In the genomic region with DNA sequence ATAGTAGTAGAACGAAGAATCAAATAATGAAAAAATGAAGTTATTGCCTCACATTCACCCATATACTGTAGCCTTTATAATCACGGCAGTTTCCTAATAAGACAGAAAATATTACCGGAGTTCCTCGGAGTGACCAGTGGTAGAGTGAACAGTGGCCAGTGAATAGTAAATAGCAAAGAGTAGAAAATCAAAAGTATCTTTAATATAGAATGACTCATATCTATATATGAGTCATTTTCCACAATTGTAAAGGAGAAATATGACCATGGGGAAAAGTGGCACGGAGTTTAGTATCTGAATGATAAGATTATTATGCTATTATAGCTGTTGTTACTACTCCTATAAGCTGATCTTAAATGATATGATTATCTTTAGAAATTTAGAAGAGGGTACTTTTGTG, we compare ENCODE assay signal across 3 cellular contexts.
TF ChIP-seq lines count a peak whose summit lies in the region.

No MANE protein-coding gene starts in this region.

TF ChIP-seq in IMR-90, 13 proteins besides CTCF, POLR2A, EP300 and RAD21:
- TF ChIP-seq NFE2L2 (IDR thresholded peaks at IDR 0.05; ENCODE audit: low read depth, low read length) = no peak
- TF ChIP-seq FOS (IDR thresholded peaks at IDR 0.05; ENCODE audit: low read depth, low read length) = peak; percentile 31; the same call in 1 of the 2 replicates
- TF ChIP-seq MAFK (IDR thresholded peaks at IDR 0.05; ENCODE audit: low read depth, low read length) = no peak

TF ChIP-seq in GM12878, 131 proteins besides CTCF, POLR2A, EP300 and RAD21:
- TF ChIP-seq JUNB (IDR thresholded peaks at IDR 0.05) = 0 out of 2 replicates have a peak, but pooled peaks have one; percentile 17
- TF ChIP-seq PAX8 (IDR thresholded peaks at IDR 0.05) = no peak

TF ChIP-seq in HepG2, 621 proteins besides CTCF, POLR2A, EP300 and RAD21:
- TF ChIP-seq, protein P1, sequence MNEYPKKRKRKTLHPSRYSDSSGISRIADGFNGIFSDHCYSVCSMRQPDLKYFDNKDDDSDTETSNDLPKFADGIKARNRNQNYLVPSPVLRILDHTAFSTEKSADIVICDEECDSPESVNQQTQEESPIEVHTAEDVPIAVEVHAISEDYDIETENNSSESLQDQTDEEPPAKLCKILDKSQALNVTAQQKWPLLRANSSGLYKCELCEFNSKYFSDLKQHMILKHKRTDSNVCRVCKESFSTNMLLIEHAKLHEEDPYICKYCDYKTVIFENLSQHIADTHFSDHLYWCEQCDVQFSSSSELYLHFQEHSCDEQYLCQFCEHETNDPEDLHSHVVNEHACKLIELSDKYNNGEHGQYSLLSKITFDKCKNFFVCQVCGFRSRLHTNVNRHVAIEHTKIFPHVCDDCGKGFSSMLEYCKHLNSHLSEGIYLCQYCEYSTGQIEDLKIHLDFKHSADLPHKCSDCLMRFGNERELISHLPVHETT (CRISPR knock-in tag; conservative IDR thresholded peaks at IDR 0.05) = no peak
- TF ChIP-seq, protein P2, sequence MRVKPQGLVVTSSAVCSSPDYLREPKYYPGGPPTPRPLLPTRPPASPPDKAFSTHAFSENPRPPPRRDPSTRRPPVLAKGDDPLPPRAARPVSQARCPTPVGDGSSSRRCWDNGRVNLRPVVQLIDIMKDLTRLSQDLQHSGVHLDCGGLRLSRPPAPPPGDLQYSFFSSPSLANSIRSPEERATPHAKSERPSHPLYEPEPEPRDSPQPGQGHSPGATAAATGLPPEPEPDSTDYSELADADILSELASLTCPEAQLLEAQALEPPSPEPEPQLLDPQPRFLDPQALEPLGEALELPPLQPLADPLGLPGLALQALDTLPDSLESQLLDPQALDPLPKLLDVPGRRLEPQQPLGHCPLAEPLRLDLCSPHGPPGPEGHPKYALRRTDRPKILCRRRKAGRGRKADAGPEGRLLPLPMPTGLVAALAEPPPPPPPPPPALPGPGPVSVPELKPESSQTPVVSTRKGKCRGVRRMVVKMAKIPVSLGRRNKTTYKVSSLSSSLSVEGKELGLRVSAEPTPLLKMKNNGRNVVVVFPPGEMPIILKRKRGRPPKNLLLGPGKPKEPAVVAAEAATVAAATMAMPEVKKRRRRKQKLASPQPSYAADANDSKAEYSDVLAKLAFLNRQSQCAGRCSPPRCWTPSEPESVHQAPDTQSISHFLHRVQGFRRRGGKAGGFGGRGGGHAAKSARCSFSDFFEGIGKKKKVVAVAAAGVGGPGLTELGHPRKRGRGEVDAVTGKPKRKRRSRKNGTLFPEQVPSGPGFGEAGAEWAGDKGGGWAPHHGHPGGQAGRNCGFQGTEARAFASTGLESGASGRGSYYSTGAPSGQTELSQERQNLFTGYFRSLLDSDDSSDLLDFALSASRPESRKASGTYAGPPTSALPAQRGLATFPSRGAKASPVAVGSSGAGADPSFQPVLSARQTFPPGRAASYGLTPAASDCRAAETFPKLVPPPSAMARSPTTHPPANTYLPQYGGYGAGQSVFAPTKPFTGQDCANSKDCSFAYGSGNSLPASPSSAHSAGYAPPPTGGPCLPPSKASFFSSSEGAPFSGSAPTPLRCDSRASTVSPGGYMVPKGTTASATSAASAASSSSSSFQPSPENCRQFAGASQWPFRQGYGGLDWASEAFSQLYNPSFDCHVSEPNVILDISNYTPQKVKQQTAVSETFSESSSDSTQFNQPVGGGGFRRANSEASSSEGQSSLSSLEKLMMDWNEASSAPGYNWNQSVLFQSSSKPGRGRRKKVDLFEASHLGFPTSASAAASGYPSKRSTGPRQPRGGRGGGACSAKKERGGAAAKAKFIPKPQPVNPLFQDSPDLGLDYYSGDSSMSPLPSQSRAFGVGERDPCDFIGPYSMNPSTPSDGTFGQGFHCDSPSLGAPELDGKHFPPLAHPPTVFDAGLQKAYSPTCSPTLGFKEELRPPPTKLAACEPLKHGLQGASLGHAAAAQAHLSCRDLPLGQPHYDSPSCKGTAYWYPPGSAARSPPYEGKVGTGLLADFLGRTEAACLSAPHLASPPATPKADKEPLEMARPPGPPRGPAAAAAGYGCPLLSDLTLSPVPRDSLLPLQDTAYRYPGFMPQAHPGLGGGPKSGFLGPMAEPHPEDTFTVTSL (CRISPR knock-in tag; IDR thresholded peaks at IDR 0.05; ENCODE audit: borderline replicate concordance) = no peak
- TF ChIP-seq ZSCAN22 (CRISPR knock-in tag; IDR thresholded peaks at IDR 0.05) = no peak
- TF ChIP-seq, protein P3, sequence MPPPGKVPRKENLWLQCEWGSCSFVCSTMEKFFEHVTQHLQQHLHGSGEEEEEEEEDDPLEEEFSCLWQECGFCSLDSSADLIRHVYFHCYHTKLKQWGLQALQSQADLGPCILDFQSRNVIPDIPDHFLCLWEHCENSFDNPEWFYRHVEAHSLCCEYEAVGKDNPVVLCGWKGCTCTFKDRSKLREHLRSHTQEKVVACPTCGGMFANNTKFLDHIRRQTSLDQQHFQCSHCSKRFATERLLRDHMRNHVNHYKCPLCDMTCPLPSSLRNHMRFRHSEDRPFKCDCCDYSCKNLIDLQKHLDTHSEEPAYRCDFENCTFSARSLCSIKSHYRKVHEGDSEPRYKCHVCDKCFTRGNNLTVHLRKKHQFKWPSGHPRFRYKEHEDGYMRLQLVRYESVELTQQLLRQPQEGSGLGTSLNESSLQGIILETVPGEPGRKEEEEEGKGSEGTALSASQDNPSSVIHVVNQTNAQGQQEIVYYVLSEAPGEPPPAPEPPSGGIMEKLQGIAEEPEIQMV (CRISPR knock-in tag; IDR thresholded peaks at IDR 0.05; ENCODE audit: low read depth) = no peak
- no peak for TF ChIP-seq SIX1 (CRISPR knock-in tag; IDR thresholded peaks at IDR 0.05; ENCODE audit: borderline replicate concordance)
- no peak for TF ChIP-seq HIVEP1 (CRISPR knock-in tag; IDR thresholded peaks at IDR 0.05)
- TF ChIP-seq MTF1 (CRISPR knock-in tag; IDR thresholded peaks at IDR 0.05) = no peak
- TF ChIP-seq GATAD1 (CRISPR knock-in tag; IDR thresholded peaks at IDR 0.05) = no peak
- TF ChIP-seq ZNF567 (CRISPR knock-in tag; IDR thresholded peaks at IDR 0.05; ENCODE audit: borderline replicate concordance) = no peak
- TF ChIP-seq ZNF749 (CRISPR knock-in tag; IDR thresholded peaks at IDR 0.05; ENCODE audit: borderline replicate concordance) = no peak
- no peak for TF ChIP-seq ZNF460 (CRISPR knock-in tag; IDR thresholded peaks at IDR 0.05; ENCODE audit: borderline replicate concordance)
- TF ChIP-seq, protein P4, sequence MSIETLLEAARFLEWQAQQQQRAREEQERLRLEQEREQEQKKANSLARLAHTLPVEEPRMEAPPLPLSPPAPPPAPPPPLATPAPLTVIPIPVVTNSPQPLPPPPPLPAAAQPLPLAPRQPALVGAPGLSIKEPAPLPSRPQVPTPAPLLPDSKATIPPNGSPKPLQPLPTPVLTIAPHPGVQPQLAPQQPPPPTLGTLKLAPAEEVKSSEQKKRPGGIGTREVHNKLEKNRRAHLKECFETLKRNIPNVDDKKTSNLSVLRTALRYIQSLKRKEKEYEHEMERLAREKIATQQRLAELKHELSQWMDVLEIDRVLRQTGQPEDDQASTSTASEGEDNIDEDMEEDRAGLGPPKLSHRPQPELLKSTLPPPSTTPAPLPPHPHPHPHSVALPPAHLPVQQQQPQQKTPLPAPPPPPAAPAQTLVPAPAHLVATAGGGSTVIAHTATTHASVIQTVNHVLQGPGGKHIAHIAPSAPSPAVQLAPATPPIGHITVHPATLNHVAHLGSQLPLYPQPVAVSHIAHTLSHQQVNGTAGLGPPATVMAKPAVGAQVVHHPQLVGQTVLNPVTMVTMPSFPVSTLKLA (IDR thresholded peaks at IDR 0.05) = no peak
TF ChIP-seq in HepG2: peak in this region for 0.
